In the genomic region with DNA sequence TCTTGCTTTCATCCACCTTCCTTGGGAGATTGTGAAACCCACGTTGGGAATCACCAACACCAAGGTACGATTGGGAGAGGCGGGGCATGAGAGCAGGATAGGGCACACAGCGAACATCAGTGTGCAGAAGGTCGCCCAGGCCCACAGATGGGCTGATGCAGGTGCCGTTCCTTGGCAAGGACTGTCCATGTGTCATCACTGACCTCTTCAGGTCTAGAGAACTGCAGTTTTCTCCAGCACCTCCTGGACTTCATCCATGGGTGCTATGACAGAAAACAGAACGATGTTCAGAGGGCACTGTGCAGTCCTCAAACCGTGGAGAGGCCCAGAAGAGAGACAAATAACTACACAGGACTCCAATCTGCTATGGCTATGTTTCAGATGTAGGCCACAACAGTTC, we compare ENCODE assay signal across 32 cellular contexts. TPM values are rescaled to one million over a fixed set of nuclear protein-coding genes. Genes with fewer than 3 reads are reported as not detected.
"Had no signal": no experiment of that assay in that cellular context is flagged by ENCODE, and none has a peak within 500 bp of the region (broad histone marks: within the 10 kb centered on the region; RNA-seq: fewer than 3 reads in every experiment).

No MANE protein-coding gene starts in this region.

- H3K36me3 Mint-ChIP-seq: activated naive CD4-positive, alpha-beta T cell treated with anti-CD3 and anti-CD28 coated beads, Interleukin-2, amount 10 ng/mL, durations not matched to agents 7 days and 5 days; activated naive CD8-positive, alpha-beta T cell treated with anti-CD3 and anti-CD28 coated beads, Interleukin-2, amount 10 ng/mL, durations not matched to agents 7 days and 5 days had no signal

- H3K4me1 ChIP-seq: adrenal gland, body of pancreas had no signal

- H3K9me3 ChIP-seq: adrenal gland, body of pancreas had no signal

- H3K36me3 ChIP-seq: adrenal gland had no signal

- DNase-seq: activated CD4-positive, alpha-beta memory T cell treated with anti-CD3 and anti-CD28 coated beads, Interleukin-2, amount 10 ng/mL, durations not matched to agents 7 days and 5 days; activated CD4-positive, alpha-beta T cell treated with anti-CD3 and anti-CD28 coated beads for 36 hours; activated CD4-positive, alpha-beta T cell treated with anti-CD3 and anti-CD28 coated beads, Interleukin-2, amount 50 U/mL, for 1 hour; activated gamma-delta T cell treated with Interleukin-2 at 50 U/mL for 16 hours; activated naive CD4-positive, alpha-beta T cell treated with anti-CD3 and anti-CD28 coated beads, Interleukin-2, amount 10 ng/mL, durations not matched to agents 7 days and 5 days; activated naive CD8-positive, alpha-beta T cell treated with anti-CD3 and anti-CD28 coated beads, Interleukin-2, amount 10 ng/mL, durations not matched to agents 7 days and 5 days; activated T-cell treated with anti-CD3 and anti-CD28 coated beads for 4 hours; activated T-cell treated with anti-CD3 and anti-CD28 coated beads, Interleukin-2, amount 50 U/mL, for 48 hours; adrenal gland; body of pancreas; central memory CD4-positive, alpha-beta T cell; KG1; NCI-H1092; NCI-H1417; NCI-H1930; NCI-H2107; NCI-H2171 treated with DMSO at 0.1 percent for 48 hours; NCI-H345; NCI-H510A; NCI-H69; PC-9; T-helper 1 cell had no signal

- H3K27me3 ChIP-seq: adrenal gland, body of pancreas had no signal

- H3K27ac Mint-ChIP-seq: activated CD4-positive, alpha-beta memory T cell treated with anti-CD3 and anti-CD28 coated beads, Interleukin-2, amount 10 ng/mL, durations not matched to agents 7 days and 5 days; activated CD4-positive, alpha-beta T cell treated with anti-CD3 and anti-CD28 coated beads for 36 hours; activated naive CD4-positive, alpha-beta T cell treated with anti-CD3 and anti-CD28 coated beads, Interleukin-2, amount 10 ng/mL, durations not matched to agents 7 days and 5 days; activated naive CD8-positive, alpha-beta T cell treated with anti-CD3 and anti-CD28 coated beads, Interleukin-2, amount 10 ng/mL, durations not matched to agents 7 days and 5 days; activated T-helper 17 cell treated with anti-CD3 and anti-CD28 coated beads, Interleukin-2, amount 50 U/mL, for 72 hours had no signal

- H3K9me3 Mint-ChIP-seq: activated CD4-positive, alpha-beta memory T cell treated with anti-CD3 and anti-CD28 coated beads, Interleukin-2, amount 10 ng/mL, durations not matched to agents 7 days and 5 days; activated naive CD4-positive, alpha-beta T cell treated with anti-CD3 and anti-CD28 coated beads, Interleukin-2, amount 10 ng/mL, durations not matched to agents 7 days and 5 days; activated naive CD8-positive, alpha-beta T cell treated with anti-CD3 and anti-CD28 coated beads, Interleukin-2, amount 10 ng/mL, durations not matched to agents 7 days and 5 days; activated T-helper 17 cell treated with anti-CD3 and anti-CD28 coated beads, Interleukin-2, amount 50 U/mL, for 72 hours had no signal

- H3K27ac ChIP-seq: adrenal gland, body of pancreas, PC-9, SK-N-MC, VCaP had no signal

- H3K4me1 Mint-ChIP-seq: activated CD4-positive, alpha-beta memory T cell treated with anti-CD3 and anti-CD28 coated beads, Interleukin-2, amount 10 ng/mL, durations not matched to agents 7 days and 5 days; activated CD4-positive, alpha-beta T cell treated with anti-CD3 and anti-CD28 coated beads for 36 hours; activated naive CD4-positive, alpha-beta T cell treated with anti-CD3 and anti-CD28 coated beads, Interleukin-2, amount 10 ng/mL, durations not matched to agents 7 days and 5 days; activated naive CD8-positive, alpha-beta T cell treated with anti-CD3 and anti-CD28 coated beads, Interleukin-2, amount 10 ng/mL, durations not matched to agents 7 days and 5 days; activated T-helper 17 cell treated with anti-CD3 and anti-CD28 coated beads, Interleukin-2, amount 50 U/mL, for 72 hours had no signal

- FAIRE-seq: bronchial epithelial cell had no signal

- H2AFZ ChIP-seq: PC-9 had no signal

- H3K4me3 Mint-ChIP-seq: activated CD4-positive, alpha-beta memory T cell treated with anti-CD3 and anti-CD28 coated beads, Interleukin-2, amount 10 ng/mL, durations not matched to agents 7 days and 5 days; activated CD4-positive, alpha-beta T cell treated with anti-CD3 and anti-CD28 coated beads for 36 hours; activated naive CD4-positive, alpha-beta T cell treated with anti-CD3 and anti-CD28 coated beads, Interleukin-2, amount 10 ng/mL, durations not matched to agents 7 days and 5 days; activated naive CD8-positive, alpha-beta T cell treated with anti-CD3 and anti-CD28 coated beads, Interleukin-2, amount 10 ng/mL, durations not matched to agents 7 days and 5 days; activated T-helper 17 cell treated with anti-CD3 and anti-CD28 coated beads, Interleukin-2, amount 50 U/mL, for 72 hours had no signal

- H3K4me2 ChIP-seq: PC-9 had no signal

- ATAC-seq: activated CD4-positive, alpha-beta T cell treated with anti-CD3 and anti-CD28 coated beads for 36 hours; activated T-helper 17 cell treated with anti-CD3 and anti-CD28 coated beads, Interleukin-2, amount 50 U/mL, for 72 hours; body of pancreas; Right ventricle myocardium inferior had no signal

- H3K4me3 ChIP-seq: adrenal gland, body of pancreas, PC-9, SK-N-MC had no signal

RNA-seq across cellular contexts. Expression of a gene that starts 23.9 kb away (rescaled TPM):
- total RNA-seq: activated CD4-positive, alpha-beta memory T cell treated with anti-CD3 and anti-CD28 coated beads, Interleukin-2, amount 10 ng/mL, durations not matched to agents 7 days and 5 days; activated CD4-positive, alpha-beta T cell treated with anti-CD3 and anti-CD28 coated beads for 36 hours; activated CD8-positive, alpha-beta memory T cell treated with anti-CD3 and anti-CD28 coated beads for 36 hours; activated naive CD8-positive, alpha-beta T cell treated with anti-CD3 and anti-CD28 coated beads, Interleukin-2, amount 10 ng/mL, durations not matched to agents 7 days and 5 days; activated T-helper 17 cell treated with anti-CD3 and anti-CD28 coated beads, Interleukin-2, amount 50 U/mL, for 72 hours; body of pancreas; bronchial epithelial cell; LHCN-M2; M059J; Right ventricle myocardium inferior; RPMI7951; T-helper 2 cell treated with Interferon-gamma antibody and Interleukin-4, amounts not matched to agents 100 ng/mL and 5 ng/mL, for 36 hours had no signal

RNA-seq across cellular contexts. Expression of a gene that starts 25.2 kb away (rescaled TPM):
- total RNA-seq: activated CD4-positive, alpha-beta T cell treated with anti-CD3 and anti-CD28 coated beads for 36 hours; activated CD8-positive, alpha-beta memory T cell treated with anti-CD3 and anti-CD28 coated beads for 36 hours; activated naive CD8-positive, alpha-beta T cell treated with anti-CD3 and anti-CD28 coated beads, Interleukin-2, amount 10 ng/mL, durations not matched to agents 7 days and 5 days; activated T-helper 17 cell treated with anti-CD3 and anti-CD28 coated beads, Interleukin-2, amount 50 U/mL, for 72 hours; LHCN-M2; M059J; Right ventricle myocardium inferior; RPMI7951; T-helper 2 cell treated with Interferon-gamma antibody and Interleukin-4, amounts not matched to agents 100 ng/mL and 5 ng/mL, for 36 hours had no signal
